ENCODE assay signal across 38 cellular contexts in genomic region chr19:51172223-51172622, GRCh38. TPM values are rescaled to one million over a fixed set of nuclear protein-coding genes. Genes with fewer than 3 reads are reported as not detected.
"Had no signal": no experiment of that assay in that cellular context is flagged by ENCODE, and none has a peak within 500 bp of the region (broad histone marks: within the 10 kb centered on the region; RNA-seq: fewer than 3 reads in every experiment).

No MANE protein-coding gene starts in this region.

- H3K27ac ChIP-seq: KMS-11 had no signal

- H3K9ac ChIP-seq: KMS-11 had no signal

- H3K4me2 ChIP-seq: KMS-11 had no signal

- DNase-seq: Karpas-422, Kasumi-1, MG63, MM.1S, NCI-H1048, NCI-H1092, NCI-H1092 treated with DMSO at 0.1 percent for 48 hours, NCI-H1105, NCI-H1105 treated with DMSO at 0.1 percent for 48 hours, NCI-H1417, NCI-H1417 treated with DMSO at 0.1 percent for 48 hours, NCI-H1436, NCI-H1436 treated with DMSO at 0.1 percent for 48 hours, NCI-H146, NCI-H1694, NCI-H1694 treated with DMSO at 0.1 percent for 48 hours, NCI-H187, NCI-H187 treated with DMSO at 0.1 percent for 48 hours, NCI-H1930, NCI-H2029, NCI-H2029 treated with DMSO at 0.1 percent for 48 hours, NCI-H2081, NCI-H2081 treated with DMSO at 0.1 percent for 48 hours, NCI-H2107, NCI-H2171, NCI-H2171 treated with DMSO at 0.1 percent for 48 hours, NCI-H2227 treated with DMSO at 0.1 percent for 48 hours, NCI-H226, NCI-H345, NCI-H446, NCI-H446 treated with DMSO at 0.1 percent for 48 hours, NCI-H510A, NCI-H510A treated with DMSO at 0.1 percent for 48 hours had no signal

- H3K4me3 ChIP-seq: MG63 had no signal

- H3K36me3 ChIP-seq: MG63 had no signal

RNA-seq across cellular contexts. Expression of gene SIGLEC7, which starts 30.1 kb away (rescaled TPM):
- total RNA-seq: LHCN-M2, M059J, MCF 10A, NCI-H460 had no signal

RNA-seq across cellular contexts. Expression of gene SIGLEC9, which starts 47.5 kb away (rescaled TPM):
- total RNA-seq: LHCN-M2, MCF 10A, NCI-H460 had no signal
